Comparison of ENCODE assay signal across 3 cellular contexts in the genomic region with DNA sequence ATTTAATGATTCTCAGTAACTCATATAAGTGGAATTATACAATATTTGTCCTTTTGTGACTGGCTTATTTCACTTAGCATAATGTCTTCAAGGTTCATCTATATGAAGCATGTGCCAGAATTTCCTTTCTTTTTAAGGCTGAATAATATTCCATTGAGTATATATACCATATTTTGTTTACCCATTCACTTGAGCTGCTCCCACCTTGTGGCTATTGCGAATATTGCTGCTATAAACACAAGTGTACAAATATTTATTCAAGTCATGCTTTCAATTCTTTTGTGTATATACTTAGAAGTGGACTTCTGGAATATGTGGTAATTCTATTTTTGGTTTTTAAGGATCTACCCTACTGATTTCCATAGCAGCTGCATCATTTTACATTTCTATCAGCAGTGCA.
TF ChIP-seq lines count a peak whose summit lies in the region.

No MANE protein-coding gene starts in this region.

TF ChIP-seq in IMR-90, 13 proteins besides CTCF, POLR2A, EP300 and RAD21:
- TF ChIP-seq RCOR1 (IDR thresholded peaks at IDR 0.05; ENCODE audit: insufficient replicate concordance, low read length): no peak
- no peak for TF ChIP-seq FOS (IDR thresholded peaks at IDR 0.05; ENCODE audit: low read depth, low read length)
- no peak for TF ChIP-seq NFE2L2 (IDR thresholded peaks at IDR 0.05; ENCODE audit: low read depth, low read length)
- no peak for TF ChIP-seq MAFK (IDR thresholded peaks at IDR 0.05; ENCODE audit: low read depth, low read length)
- TF ChIP-seq RFX5 (IDR thresholded peaks at IDR 0.05; ENCODE audit: low read depth, low read length): no peak
- TF ChIP-seq CEBPB (IDR thresholded peaks at IDR 0.05; ENCODE audit: low read depth, low read length): no peak
- no peak for TF ChIP-seq ELK1 (IDR thresholded peaks at IDR 0.05; ENCODE audit: borderline replicate concordance, low read depth, low read length)
- TF ChIP-seq CHD1 (IDR thresholded peaks at IDR 0.05; ENCODE audit: low read depth, low read length): no peak
- TF ChIP-seq BHLHE40 (IDR thresholded peaks at IDR 0.05; ENCODE audit: low read depth, low read length): no peak
- no peak for TF ChIP-seq SMC3 (IDR thresholded peaks at IDR 0.05; ENCODE audit: low read depth, low read length)
- TF ChIP-seq MXI1 (IDR thresholded peaks at IDR 0.05; ENCODE audit: borderline replicate concordance, low read depth, low read length): no peak
- no peak for TF ChIP-seq USF2 (IDR thresholded peaks at IDR 0.05; ENCODE audit: low read depth, low read length)
- no peak for TF ChIP-seq MAZ (IDR thresholded peaks at IDR 0.05; ENCODE audit: borderline replicate concordance, low read depth, low read length)

TF ChIP-seq in SK-N-SH treated with all-trans-retinoic acid at 6 μM for 48 hours, 23 proteins besides CTCF, POLR2A, EP300 and RAD21:
- TF ChIP-seq ISL1 (CRISPR knock-in tag; IDR thresholded peaks at IDR 0.05) (no peak), ZNF8 (CRISPR knock-in tag; IDR thresholded peaks at IDR 0.05) (peak; percentile 79)

TF ChIP-seq in HepG2, 621 proteins besides CTCF, POLR2A, EP300 and RAD21:
- no peak for TF ChIP-seq HNF1B (CRISPR knock-in tag; IDR thresholded peaks at IDR 0.05)
- no peak for TF ChIP-seq KDM6A (CRISPR knock-in tag; IDR thresholded peaks at IDR 0.05; ENCODE audit: low read depth)
- TF ChIP-seq CBX2 (IDR thresholded peaks at IDR 0.05; ENCODE audit: low read depth, low read length): no peak
- no peak for TF ChIP-seq CBX2 (CRISPR knock-in tag; IDR thresholded peaks at IDR 0.05; ENCODE audit: low read depth)
- no peak for TF ChIP-seq STAT6 (CRISPR knock-in tag; IDR thresholded peaks at IDR 0.05; ENCODE audit: borderline replicate concordance)
- TF ChIP-seq ZNF616 (CRISPR knock-in tag; IDR thresholded peaks at IDR 0.05; ENCODE audit: low read depth): no peak
- TF ChIP-seq NKX3-1 (CRISPR knock-in tag; IDR thresholded peaks at IDR 0.05): no peak
- TF ChIP-seq RXRB (CRISPR knock-in tag; IDR thresholded peaks at IDR 0.05; ENCODE audit: borderline replicate concordance): no peak
- TF ChIP-seq NR1H2 (CRISPR knock-in tag; IDR thresholded peaks at IDR 0.05; ENCODE audit: borderline replicate concordance, low read depth): no peak
- TF ChIP-seq TBX2 (CRISPR knock-in tag; IDR thresholded peaks at IDR 0.05; ENCODE audit: borderline replicate concordance): no peak
- no peak for TF ChIP-seq TAF1 (CRISPR knock-in tag; IDR thresholded peaks at IDR 0.05)
- no peak for TF ChIP-seq ZNF777 (CRISPR knock-in tag; IDR thresholded peaks at IDR 0.05)
- no peak for TF ChIP-seq CEBPG (CRISPR knock-in tag; IDR thresholded peaks at IDR 0.05)
- no peak for TF ChIP-seq KLF15 (CRISPR knock-in tag; IDR thresholded peaks at IDR 0.05; ENCODE audit: borderline replicate concordance)
TF ChIP-seq in HepG2: peak in this region for 0.
